12 cellular contexts compared by ENCODE assay signal in the genomic region with DNA sequence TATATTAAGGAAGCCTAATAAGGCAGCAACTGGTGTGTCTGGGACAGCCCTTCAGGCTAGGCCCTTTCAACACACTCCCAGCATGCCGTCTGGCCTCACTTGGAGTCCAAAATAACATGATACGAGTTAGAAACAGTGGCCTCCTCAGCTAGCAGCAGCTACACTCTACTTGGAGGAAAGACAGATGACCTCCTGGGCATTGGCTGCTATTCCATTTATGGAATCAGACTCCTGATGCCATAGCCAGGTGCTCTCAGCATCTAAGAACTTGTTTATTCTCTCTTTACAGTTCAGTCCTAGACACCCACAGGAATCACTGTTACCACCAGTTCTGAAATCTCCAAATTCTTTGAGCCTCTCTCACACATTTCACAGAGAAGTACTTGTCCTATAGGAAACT. TPM values are rescaled to one million over a fixed set of nuclear protein-coding genes. Genes with fewer than 3 reads are reported as not detected.
A peak's percentile ranks its signal among the peaks of the same experiment; 100 is the strongest.
DNase-seq lines count a peak whose midpoint lies in the region; ATAC-seq and TF ChIP-seq lines count a peak whose summit lies in the region.
"Had no signal": no experiment of that assay in that cellular context is flagged by ENCODE, and none has a peak within 500 bp of the region (broad histone marks: within the 10 kb centered on the region; RNA-seq: fewer than 3 reads in every experiment).

No MANE protein-coding gene starts in this region.

- no peak overlapping the region for H2AFZ ChIP-seq in mammary epithelial cell (ENCODE audit: low read depth, low read length)

- no peaks in the 10 kb centered on the region for H3K9me3 ChIP-seq in mammary epithelial cell (replicated peaks; ENCODE audit: insufficient read depth, low read length)
- H3K9me3 ChIP-seq in right cardiac atrium (ENCODE audit: control insufficient read depth, low read length): no peaks in the 10 kb centered on the region
- no peaks in the 10 kb centered on the region for H3K9me3 ChIP-seq in skeletal muscle satellite cell (replicated peaks; ENCODE audit: low read length)

- ATAC-seq in right cardiac atrium: peak in 1 of 2 donors; percentile 49
- no peak for ATAC-seq in GM21717 (IDR thresholded peaks at IDR 0.05; ENCODE audit: unreplicated experiment)
- ATAC-seq in HG03095 (IDR thresholded peaks at IDR 0.05; ENCODE audit: unreplicated experiment): no peak
- no peak for ATAC-seq in HG02763 (IDR thresholded peaks at IDR 0.05; ENCODE audit: unreplicated experiment)
- ATAC-seq: CD8-positive, alpha-beta T cell had no signal

- H3K27ac ChIP-seq in mammary epithelial cell (ENCODE audit: insufficient read depth, low read depth, low read length) (no peak overlapping the region), right cardiac atrium (ENCODE audit: low read length) (peak overlapping the region; percentile 69)

- H3K27ac Mint-ChIP-seq in immature natural killer cell: no peak overlapping the region
- H3K27ac Mint-ChIP-seq: activated CD4-positive, alpha-beta T cell treated with anti-CD3 and anti-CD28 coated beads, Interleukin-2, amount 10 ng/mL, durations not matched to agents 7 days and 5 days; CD8-positive, alpha-beta T cell had no signal

- no peaks in the 10 kb centered on the region for H3K9me3 Mint-ChIP-seq in immature natural killer cell
- H3K9me3 Mint-ChIP-seq: activated CD4-positive, alpha-beta T cell treated with anti-CD3 and anti-CD28 coated beads, Interleukin-2, amount 10 ng/mL, durations not matched to agents 7 days and 5 days; CD8-positive, alpha-beta T cell had no signal

- no TSS peak for BruUV-seq in mammary epithelial cell (replicated peaks; lab: Mats Ljungman, UMichigan)

- in situ Hi-C loops in mammary epithelial cell (cut with MboI; ENCODE audit: low sequenced_read_pairs in 2 of 2): no loop called here

- no peak overlapping the region for H3K4me3 Mint-ChIP-seq in immature natural killer cell
- H3K4me3 Mint-ChIP-seq: activated CD4-positive, alpha-beta T cell treated with anti-CD3 and anti-CD28 coated beads, Interleukin-2, amount 10 ng/mL, durations not matched to agents 7 days and 5 days; CD8-positive, alpha-beta T cell had no signal

- peaks cover 0 to 7% of the 10 kb centered on the region in 2 donors for H3K4me1 Mint-ChIP-seq in immature natural killer cell
- H3K4me1 Mint-ChIP-seq: activated CD4-positive, alpha-beta T cell treated with anti-CD3 and anti-CD28 coated beads, Interleukin-2, amount 10 ng/mL, durations not matched to agents 7 days and 5 days had no signal

- H3K36me3 ChIP-seq in mammary epithelial cell (ENCODE audit: insufficient read depth, low read length) (no peaks in the 10 kb centered on the region), skeletal muscle satellite cell (ENCODE audit: insufficient read depth, low read length) (peaks cover 6% of the 10 kb centered on the region)

- H3K27me3 ChIP-seq in mammary epithelial cell (ENCODE audit: insufficient read depth, low read length) (no peaks in the 10 kb centered on the region), right cardiac atrium (ENCODE audit: control insufficient read depth, insufficient read depth) (no peaks in the 10 kb centered on the region), skeletal muscle satellite cell (ENCODE audit: control insufficient read depth, insufficient read depth, low read length) (no peaks in the 10 kb centered on the region)

- H4K20me1 ChIP-seq in mammary epithelial cell (ENCODE audit: insufficient read depth, low read length): no peaks in the 10 kb centered on the region

- no peak overlapping the region for H3K4me2 ChIP-seq in mammary epithelial cell (ENCODE audit: insufficient read depth, low read depth, low read length)
- H3K4me2 ChIP-seq in skeletal muscle satellite cell (ENCODE audit: low read length): peak overlapping the region; percentile 74

- H3K4me3 ChIP-seq in mammary epithelial cell (replicated peaks in 1 of 3; ENCODE audit: insufficient read depth in 1 of 3, low read depth in 2 of 3, low read length in 3 of 3) (no peak overlapping the region), right cardiac atrium (ENCODE audit: low read length) (no peak overlapping the region), skeletal muscle satellite cell (ENCODE audit: low read length) (peak overlapping the region; percentile 38)

- H3K9ac ChIP-seq in mammary epithelial cell (ENCODE audit: insufficient read depth, low read length): no peak overlapping the region
- H3K9ac ChIP-seq in skeletal muscle satellite cell (ENCODE audit: low read depth, low read length): peak overlapping the region; percentile 89

- 28% methylated on average over 2 of the region's 2 CpGs for WGBS in mammary epithelial cell (ENCODE audit: low coverage, missing lambda C conversion rate)
- 45% methylated on average over 2 of the region's 2 CpGs for WGBS in right cardiac atrium

- intact Hi-C loops in mammary epithelial cell (cut with micrococcal nuclease): no loop called here
- intact Hi-C loops in right cardiac atrium (cut with DNase I): no loop called here

- H3K79me2 ChIP-seq in mammary epithelial cell (ENCODE audit: insufficient read depth, low read length): peaks cover 52% of the 10 kb centered on the region

- dilution Hi-C loops in mammary epithelial cell (cut with HindIII; ENCODE audit: low sequenced_read_pairs): no loop called here

- no peak for TF ChIP-seq CTCF in mammary epithelial cell (conservative IDR thresholded peaks at IDR 0.05 in 1 of 2, IDR thresholded peaks at IDR 0.05 in 1 of 2; ENCODE audit: extremely low read depth in 1 of 2, insufficient read depth in 1 of 2, low read depth in 1 of 2, low read length in 2 of 2)

- CTCF ChIA-PET in mammary epithelial cell (lab: Charles Lee; ENCODE audit: low non-redundant PET): interaction anchor here (0.5 to 0.6 kb wide), 2 partner anchors 207 to 269 kb away, joined by 5 to 7 read pairs; no protein-coding TSS in a partner anchor

- no peaks in the 10 kb centered on the region for H3K36me3 Mint-ChIP-seq in immature natural killer cell
- H3K36me3 Mint-ChIP-seq: CD8-positive, alpha-beta T cell had no signal

- H3K27me3 Mint-ChIP-seq in immature natural killer cell (ENCODE audit: low read depth in 3 of 3): peaks cover 0 to 4% (median 2%) of the 10 kb centered on the region in 3 donors
- H3K27me3 Mint-ChIP-seq: activated CD4-positive, alpha-beta T cell treated with anti-CD3 and anti-CD28 coated beads, Interleukin-2, amount 10 ng/mL, durations not matched to agents 7 days and 5 days had no signal

- peak; percentile 28 for DNase-seq in GM03348 (ENCODE audit: low spot score)
- peak; percentile 42 for DNase-seq in mammary epithelial cell
- DNase-seq in right cardiac atrium: no peak
- no peak for DNase-seq in immature natural killer cell
- DNase-seq: activated CD4-positive, alpha-beta T cell treated with anti-CD3 and anti-CD28 coated beads, Interleukin-2, amount 10 ng/mL, durations not matched to agents 7 days and 5 days; activated naive CD4-positive, alpha-beta T cell treated with Interleukin-2 at 50 U/mL for 16 hours; CD8-positive, alpha-beta T cell; NCI-H526 had no signal

- H3K4me1 ChIP-seq in mammary epithelial cell (ENCODE audit: insufficient read depth, low read length) (peaks cover 69% of the 10 kb centered on the region), right cardiac atrium (ENCODE audit: control insufficient read depth, insufficient read depth, low read length) (peaks cover 40% of the 10 kb centered on the region), skeletal muscle satellite cell (ENCODE audit: control insufficient read depth, insufficient read depth, low read length) (peaks cover 84% of the 10 kb centered on the region)

RNA-seq across cellular contexts. Expression of gene RUSC2, which starts 31.8 kb away (rescaled TPM):
- total RNA-seq in mammary epithelial cell: 10 to 100 TPM; 27.3 to 30.0 TPM
- 8.6 TPM for polyA plus RNA-seq in mammary epithelial cell
- polyA minus RNA-seq in mammary epithelial cell: 14.2 TPM
- 10 to 100 TPM; 30.7 to 41.4 (median 35.5) TPM for total RNA-seq in right cardiac atrium
- 23.6 TPM for polyA plus RNA-seq in right cardiac atrium
- 19.5 and 22.5 TPM in 2 replicates for total RNA-seq in skeletal muscle satellite cell (2012; rRNA removed)
- polyA plus RNA-seq in immature natural killer cell: under 1 TPM in 2 of 3 donors, not detected in 1; 0.44 to 0.69 TPM

Comparison
In these comparisons a context has a peak if more than half of its experiments do, and no peak if none do; other contexts are left out.
1. DNase-seq: peak in GM03348 (single experiment) and mammary epithelial cell (single experiment); none in right cardiac atrium (0 of 3) and immature natural killer cell (0 of 3).